In genomic region chr3:44970916-44971490, GRCh38 we compare ENCODE assay signal across 25 cellular contexts. TPM values are rescaled to one million over a fixed set of nuclear protein-coding genes. Genes with fewer than 3 reads are reported as not detected.
DNase-seq lines count a peak whose midpoint lies in the region; ATAC-seq and TF ChIP-seq lines count a peak whose summit lies in the region.
"Had no signal": no experiment of that assay in that cellular context is flagged by ENCODE, and none has a peak within 500 bp of the region (broad histone marks: within the 10 kb centered on the region; RNA-seq: fewer than 3 reads in every experiment).

No MANE protein-coding gene starts in this region.

- TF ChIP-seq CTCF in Calu3 (IDR thresholded peaks at IDR 0.05; ENCODE audit: unreplicated experiment), result no peak
- no peak for TF ChIP-seq CTCF in OCI-LY7 (conservative IDR thresholded peaks at IDR 0.05; ENCODE audit: low read length)
- no peak for TF ChIP-seq CTCF in parathyroid adenoma (IDR thresholded peaks at IDR 0.05)
- no peak for TF ChIP-seq CTCF in dorsolateral prefrontal cortex (IDR thresholded peaks at IDR 0.05 in 54 of 56, conservative IDR thresholded peaks at IDR 0.05 in 2 of 56; ENCODE audit: low read depth in 1 of 56, partially characterized antibody in 56 of 56)
- no peak for TF ChIP-seq CTCF in prostate gland (IDR thresholded peaks at IDR 0.05)
- TF ChIP-seq CTCF in spleen (IDR thresholded peaks at IDR 0.05 in 8 of 11, conservative IDR thresholded peaks at IDR 0.05 in 3 of 11), result no peak

- H4K20me1 ChIP-seq in OCI-LY7 (ENCODE audit: insufficient read depth, low read length), result peaks cover 36% of the 10 kb centered on the region; the same call in 1 of the 2 replicates

- H3K4me2 ChIP-seq in OCI-LY7 (ENCODE audit: low read length), result peak overlapping the region; percentile 84; the same call in 1 of the 2 replicates
- H3K4me2 ChIP-seq in parathyroid adenoma (ENCODE audit: low read length), result peak overlapping the region; percentile 8
- H3K4me2 ChIP-seq: BLaER1 had no signal

- H3K36me3 ChIP-seq in OCI-LY7 (ENCODE audit: insufficient read depth, low read length) (peaks cover 32% of the 10 kb centered on the region), parathyroid adenoma (ENCODE audit: control insufficient read depth, insufficient read depth, low read length) (no peaks in the 10 kb centered on the region), prostate gland (no peaks in the 10 kb centered on the region), spleen (peaks cover 0 to 5% (median 0%) of the 10 kb centered on the region in 6 donors)

- DNase-seq in Calu3 (no peak), OCI-LY7 (ENCODE audit: low spot score) (no peak), immature natural killer cell (no peak), dorsolateral prefrontal cortex (no peak), prostate gland (ENCODE audit: low spot score) (no peak), spleen (no peak)
- DNase-seq: activated CD4-positive, alpha-beta T cell treated with anti-CD3 and anti-CD28 coated beads for 48 hours; activated CD8-positive, alpha-beta memory T cell treated with anti-CD3 and anti-CD28 coated beads, Interleukin-2, amount 10 ng/mL, durations not matched to agents 7 days and 5 days; activated naive CD4-positive, alpha-beta T cell treated with Interleukin-2 at 50 U/mL for 16 hours; amniotic stem cell; brain microvascular endothelial cell; effector CD8-positive, alpha-beta T cell; erythroblast; H7; MM.1S; NCI-H1436; NCI-H2081 treated with DMSO at 0.1 percent for 48 hours; NCI-H748 treated with DMSO at 0.1 percent for 48 hours; nucleus accumbens; stimulated activated CD4-positive, alpha-beta T cell treated with anti-CD3 and anti-CD28 coated beads, Interleukin-1b, Interleukin-23, amount 100 ng/mL, for 48 hours had no signal

- no peak overlapping the region for H3K4me3 Mint-ChIP-seq in Calu3 (ENCODE audit: low read depth, unreplicated experiment)
- no peak overlapping the region for H3K4me3 Mint-ChIP-seq in immature natural killer cell
- H3K4me3 Mint-ChIP-seq: activated CD8-positive, alpha-beta memory T cell treated with anti-CD3 and anti-CD28 coated beads, Interleukin-2, amount 10 ng/mL, durations not matched to agents 7 days and 5 days had no signal

- H3K9me3 Mint-ChIP-seq in Calu3 (ENCODE audit: low read depth, unreplicated experiment), result no peaks in the 10 kb centered on the region
- no peaks in the 10 kb centered on the region for H3K9me3 Mint-ChIP-seq in immature natural killer cell
- H3K9me3 Mint-ChIP-seq: IgD-negative memory B cell had no signal

- no peak for ATAC-seq in HG03135 (IDR thresholded peaks at IDR 0.05; ENCODE audit: unreplicated experiment)
- ATAC-seq: activated CD8-positive, alpha-beta memory T cell treated with anti-CD3 and anti-CD28 coated beads, Interleukin-2, amount 10 ng/mL, durations not matched to agents 7 days and 5 days; SK-N-SH treated with all-trans-retinoic acid at 6 μM for 48 hours had no signal

- H3K27me3 Mint-ChIP-seq in Calu3 (ENCODE audit: unreplicated experiment), result no peaks in the 10 kb centered on the region
- peaks cover 6 to 14% (median 9%) of the 10 kb centered on the region in 3 donors for H3K27me3 Mint-ChIP-seq in immature natural killer cell (ENCODE audit: low read depth in 3 of 3)
- H3K27me3 Mint-ChIP-seq: activated CD8-positive, alpha-beta memory T cell treated with anti-CD3 and anti-CD28 coated beads, Interleukin-2, amount 10 ng/mL, durations not matched to agents 7 days and 5 days; IgD-negative memory B cell had no signal

- no TSS peak for BruUV-seq in Calu3 (replicated peaks; lab: Mats Ljungman, UMichigan)
- no TSS peak for BruUV-seq in OCI-LY7 (replicated peaks; lab: Mats Ljungman, UMichigan)

- H3K36me3 Mint-ChIP-seq in Calu3 (ENCODE audit: insufficient read depth, unreplicated experiment) (peaks cover 24% of the 10 kb centered on the region), immature natural killer cell (peaks cover 0 to 7% (median 0%) of the 10 kb centered on the region in 3 donors)

- intact Hi-C loops in Calu3 (cut with micrococcal nuclease; ENCODE audit: unreplicated experiment), result no loop called here
- intact Hi-C loops in OCI-LY7 (cut with micrococcal nuclease; ENCODE audit: unreplicated experiment), result loop anchor here (10.0 kb wide), 1 partner anchor 636 kb away; the partner anchor contains the start of gene TCAIM
- intact Hi-C loops in dorsolateral prefrontal cortex (cut with DNase I), result no loop called here
- intact Hi-C loops in prostate gland (cut with DNase I), result no loop called here
- intact Hi-C loops in spleen (cut with DNase I; ENCODE audit: low total_unique reads), result no loop called here

- no peak overlapping the region for H2AFZ ChIP-seq in OCI-LY7 (ENCODE audit: low read length)
- H2AFZ ChIP-seq in parathyroid adenoma, result no peak overlapping the region

- H3K9ac ChIP-seq in parathyroid adenoma, result no peak overlapping the region
- H3K9ac ChIP-seq: BLaER1 had no signal

- peak overlapping the region; percentile 17 for H3K27ac Mint-ChIP-seq in Calu3 (ENCODE audit: unreplicated experiment)
- peak overlapping the region; percentile 79 to 94 (median 90) for H3K27ac Mint-ChIP-seq in immature natural killer cell
- H3K27ac Mint-ChIP-seq: activated CD8-positive, alpha-beta memory T cell treated with anti-CD3 and anti-CD28 coated beads, Interleukin-2, amount 10 ng/mL, durations not matched to agents 7 days and 5 days; IgD-negative memory B cell had no signal

- H3K9me3 ChIP-seq in OCI-LY7 (ENCODE audit: low read length), result no peaks in the 10 kb centered on the region
- no peaks in the 10 kb centered on the region for H3K9me3 ChIP-seq in parathyroid adenoma (ENCODE audit: control insufficient read depth, low read length)
- no peaks in the 10 kb centered on the region for H3K9me3 ChIP-seq in prostate gland
- H3K9me3 ChIP-seq in spleen, result no peaks in the 10 kb centered on the region
- H3K9me3 ChIP-seq: BLaER1 had no signal

- POLR2A ChIA-PET in OCI-LY7 (lab: Charles Lee), result no interaction called here

- H3K27ac ChIP-seq in OCI-LY7 (ENCODE audit: low read depth, low read length, poor library complexity, severe bottlenecking) (no peak overlapping the region), parathyroid adenoma (no peak overlapping the region), dorsolateral prefrontal cortex (no peak overlapping the region), prostate gland (no peak overlapping the region), spleen (no peak overlapping the region)
- H3K27ac ChIP-seq: BLaER1, brain microvascular endothelial cell had no signal

- H3K4me1 ChIP-seq in OCI-LY7 (ENCODE audit: insufficient read depth, low read length, poor library complexity, severe bottlenecking) (peaks cover 65% of the 10 kb centered on the region), parathyroid adenoma (peaks cover 9% of the 10 kb centered on the region), prostate gland (replicated peaks) (peaks cover 3% of the 10 kb centered on the region), spleen (peaks cover 25 to 94% (median 63%) of the 10 kb centered on the region in 6 donors)

- no peak for TF ChIP-seq POLR2A in prostate gland (IDR thresholded peaks at IDR 0.05)
- TF ChIP-seq POLR2A in spleen (IDR thresholded peaks at IDR 0.05), result no peak

- H3K4me1 Mint-ChIP-seq in Calu3 (ENCODE audit: low read depth, unreplicated experiment), result peaks cover 68% of the 10 kb centered on the region
- H3K4me1 Mint-ChIP-seq in immature natural killer cell, result peaks cover 76 to 88% of the 10 kb centered on the region in 2 donors

- CTCF ChIA-PET in Calu3 (lab: Charles Lee) (no interaction called here), OCI-LY7 (lab: Charles Lee; ENCODE audit: unreplicated experiment) (no interaction called here)

- WGBS in prostate gland, result 53% methylated on average over 3 of the region's 3 CpGs
- WGBS in spleen, 5 donors, result 77 to 86% (median 81%) methylated on average over 3 of the region's 3 CpGs

- H3K79me2 ChIP-seq in OCI-LY7 (ENCODE audit: insufficient read depth, low read depth, low read length), result peaks cover 85% of the 10 kb centered on the region
- peaks cover 84% of the 10 kb centered on the region for H3K79me2 ChIP-seq in parathyroid adenoma

- no peak overlapping the region for H3K4me3 ChIP-seq in OCI-LY7 (ENCODE audit: low read depth, low read length, poor library complexity, severe bottlenecking)
- no peak overlapping the region for H3K4me3 ChIP-seq in parathyroid adenoma (ENCODE audit: low read depth, low read length)
- H3K4me3 ChIP-seq in dorsolateral prefrontal cortex, result no peak overlapping the region
- H3K4me3 ChIP-seq in prostate gland, result no peak overlapping the region
- no peak overlapping the region for H3K4me3 ChIP-seq in spleen
- H3K4me3 ChIP-seq: BLaER1 had no signal

- no peaks in the 10 kb centered on the region for H3K9me2 ChIP-seq in OCI-LY7 (ENCODE audit: insufficient read depth, low read length)

- H3K27me3 ChIP-seq in parathyroid adenoma (ENCODE audit: control insufficient read depth, insufficient read depth, low read length) (no peaks in the 10 kb centered on the region), dorsolateral prefrontal cortex (no peaks in the 10 kb centered on the region), prostate gland (replicated peaks; ENCODE audit: insufficient read depth) (no peaks in the 10 kb centered on the region), spleen (replicated peaks in 1 of 7) (no peaks in the 10 kb centered on the region)
- H3K27me3 ChIP-seq: BLaER1, brain microvascular endothelial cell had no signal

RNA-seq across cellular contexts. Expression of gene ZDHHC3, which starts 5.0 kb away (rescaled TPM):
- 83.0 and 84.9 TPM in 2 replicates for total RNA-seq in Calu3 (2022)
- total RNA-seq in OCI-LY7 (2014; rRNA removed; shearing (Covaris generic)), result 50.8 and 53.1 TPM in 2 replicates
- 53.6 and 63.6 TPM in 2 replicates for total RNA-seq in OCI-LY7 (2022)
- polyA plus RNA-seq in immature natural killer cell, result 10 to 100 TPM; 43.5 to 65.3 (median 46.9) TPM
- total RNA-seq in dorsolateral prefrontal cortex, result 10 to 100 TPM; 41.3 to 77.7 (median 54.1) TPM
- 10 to 100 TPM; 64.6 to 91.7 TPM for total RNA-seq in prostate gland
- total RNA-seq in spleen, result 10 to 100 TPM; 57.3 to 79.2 (median 70.1) TPM
- polyA plus RNA-seq in spleen, result 10 to 100 TPM; 15.2 to 25.3 (median 17.4) TPM

RNA-seq across cellular contexts. Expression of gene EXOSC7, which starts 5.0 kb away (rescaled TPM):
- 44.1 and 50.1 TPM in 2 replicates for total RNA-seq in Calu3 (2022)
- total RNA-seq in OCI-LY7 (2014; rRNA removed; shearing (Covaris generic)), result 60.3 and 71.5 TPM in 2 replicates
- total RNA-seq in OCI-LY7 (2022), result 50.5 and 65.3 TPM in 2 replicates
- polyA plus RNA-seq in immature natural killer cell, result 10 to 100 TPM; 35.0 to 73.2 (median 52.2) TPM
- total RNA-seq in dorsolateral prefrontal cortex, result 10 to 100 TPM; 25.6 to 46.6 (median 33.5) TPM
- 10 to 100 TPM; 55.2 to 56.2 TPM for total RNA-seq in prostate gland
- total RNA-seq in spleen, result 10 to 100 TPM; 28.4 to 42.8 (median 33.6) TPM
- polyA plus RNA-seq in spleen, result 10 to 100 TPM; 32.1 to 43.7 (median 43.1) TPM

RNA-seq across cellular contexts. Expression of gene CLEC3B, which starts 55.1 kb away (rescaled TPM):
- total RNA-seq in Calu3 (2022) (not detected in 2 replicates), OCI-LY7 (2022) (not detected in 2 replicates), dorsolateral prefrontal cortex (10 to 100 TPM in 83 of 120 experiments, 1 to 10 TPM in 37; 1.3 to 68.1 (median 13.9) TPM), prostate gland (10 to 100 TPM; 16.0 to 61.1 TPM), spleen (100 to 1,000 TPM; 156 to 409 (median 295) TPM)
- total RNA-seq in OCI-LY7 (2014; rRNA removed; shearing (Covaris generic)), result 1.3 TPM in 1 of 2 replicates, not detected in the other
- polyA plus RNA-seq in immature natural killer cell (1 to 10 TPM; 1.7 to 7.6 (median 2.0) TPM), spleen (100 to 1,000 TPM in 1 of 3 donors, 10 to 100 TPM in 2; 68.6 to 225 (median 91.3) TPM)
- total RNA-seq: activated CD8-positive, alpha-beta memory T cell treated with anti-CD3 and anti-CD28 coated beads, Interleukin-2, amount 10 ng/mL, durations not matched to agents 7 days and 5 days; H7 had no signal
- polyA plus RNA-seq: IgD-negative memory B cell had no signal
